In genomic region chr20:22470620-22471026, GRCh38 we compare ENCODE assay signal across 23 cellular contexts.
"Had no signal": no experiment of that assay in that cellular context is flagged by ENCODE, and none has a peak within 500 bp of the region (broad histone marks: within the 10 kb centered on the region; RNA-seq: fewer than 3 reads in every experiment).

No MANE protein-coding gene starts in this region.

- H3K4me3 ChIP-seq: ascending aorta, body of pancreas, PC-9 had no signal

- H3K9me3 ChIP-seq: ascending aorta, body of pancreas had no signal

- H3K36me3 ChIP-seq: ascending aorta had no signal

- H2AFZ ChIP-seq: PC-9 had no signal

- DNase-seq: activated B cell treated with CpG ODN at 0.5 μM for 24 hours; activated CD4-positive, alpha-beta T cell treated with anti-CD3 and anti-CD28 coated beads for 1 hour; activated CD4-positive, alpha-beta T cell treated with anti-CD3 and anti-CD28 coated beads, Interleukin-2, amount 10 ng/mL, durations not matched to agents 24 days and 14 days; activated CD4-positive, alpha-beta T cell treated with anti-CD3 and anti-CD28 coated beads, Interleukin-2, amount 50 U/mL, for 48 hours; activated CD8-positive, alpha-beta memory T cell treated with anti-CD3 and anti-CD28 coated beads for 24 hours; activated effector memory CD4-positive, alpha-beta T cell treated with anti-CD3 and anti-CD28 coated beads, Interleukin-2, amount 50 U/mL, for 16 hours; activated naive CD4-positive, alpha-beta T cell treated with Interleukin-2 at 50 U/mL for 16 hours; activated naive CD8-positive, alpha-beta T cell treated with anti-CD3 and anti-CD28 coated beads, Interleukin-2, amount 50 U/mL, for 24 hours; activated T-cell treated with anti-CD3 and anti-CD28 coated beads, Interleukin-2, amount 50 U/mL, for 4 hours; amniotic stem cell; body of pancreas; Karpas-422; MM.1S; NCI-H1105; NCI-H1436 treated with DMSO at 0.1 percent for 48 hours; NCI-H187; PC-9; SIG-M5; T-helper 17 cell; T-helper 9 cell had no signal

- H3K27ac Mint-ChIP-seq: activated B cell treated with CpG ODN at 0.5 μM for 24 hours; activated CD4-positive, alpha-beta T cell treated with anti-CD3 and anti-CD28 coated beads, Interleukin-2, amount 10 ng/mL, durations not matched to agents 24 days and 14 days; activated naive CD4-positive, alpha-beta T cell treated with anti-CD3 and anti-CD28 coated beads, Interleukin-2, amount 50 U/mL, for 72 hours; activated naive CD8-positive, alpha-beta T cell treated with anti-CD3 and anti-CD28 coated beads, Interleukin-2, amount 50 U/mL, for 24 hours; T-helper 17 cell had no signal

- H3K4me1 ChIP-seq: ascending aorta had no signal

- H3K27ac ChIP-seq: ascending aorta, body of pancreas, PC-9 had no signal

- H3K4me1 Mint-ChIP-seq: activated B cell treated with CpG ODN at 0.5 μM for 24 hours; activated CD4-positive, alpha-beta T cell treated with anti-CD3 and anti-CD28 coated beads, Interleukin-2, amount 10 ng/mL, durations not matched to agents 24 days and 14 days; activated naive CD8-positive, alpha-beta T cell treated with anti-CD3 and anti-CD28 coated beads, Interleukin-2, amount 50 U/mL, for 24 hours; central memory CD8-positive, alpha-beta T cell; T-helper 17 cell had no signal

- H3K27me3 Mint-ChIP-seq: activated CD4-positive, alpha-beta T cell treated with anti-CD3 and anti-CD28 coated beads, Interleukin-2, amount 10 ng/mL, durations not matched to agents 24 days and 14 days; central memory CD8-positive, alpha-beta T cell; T-helper 17 cell had no signal

- H3K4me2 ChIP-seq: PC-9 had no signal

- ATAC-seq: activated naive CD4-positive, alpha-beta T cell treated with anti-CD3 and anti-CD28 coated beads, Interleukin-2, amount 50 U/mL, for 72 hours; activated naive CD8-positive, alpha-beta T cell treated with anti-CD3 and anti-CD28 coated beads, Interleukin-2, amount 50 U/mL, for 24 hours; activated T-cell treated with anti-CD3 and anti-CD28 coated beads, Interleukin-2, amount 50 U/mL, for 4 hours; body of pancreas; T-helper 17 cell had no signal

- H3K27me3 ChIP-seq: ascending aorta, body of pancreas had no signal

- H3K4me3 Mint-ChIP-seq: activated B cell treated with CpG ODN at 0.5 μM for 24 hours; activated CD4-positive, alpha-beta T cell treated with anti-CD3 and anti-CD28 coated beads, Interleukin-2, amount 10 ng/mL, durations not matched to agents 24 days and 14 days; activated naive CD8-positive, alpha-beta T cell treated with anti-CD3 and anti-CD28 coated beads, Interleukin-2, amount 50 U/mL, for 24 hours; activated T-cell treated with anti-CD3 and anti-CD28 coated beads, Interleukin-2, amount 50 U/mL, for 4 hours; central memory CD8-positive, alpha-beta T cell; T-helper 17 cell had no signal

- H3K36me3 Mint-ChIP-seq: activated naive CD4-positive, alpha-beta T cell treated with anti-CD3 and anti-CD28 coated beads, Interleukin-2, amount 50 U/mL, for 72 hours had no signal
